Comparison of ENCODE assay signal across 9 cellular contexts in the genomic region with DNA sequence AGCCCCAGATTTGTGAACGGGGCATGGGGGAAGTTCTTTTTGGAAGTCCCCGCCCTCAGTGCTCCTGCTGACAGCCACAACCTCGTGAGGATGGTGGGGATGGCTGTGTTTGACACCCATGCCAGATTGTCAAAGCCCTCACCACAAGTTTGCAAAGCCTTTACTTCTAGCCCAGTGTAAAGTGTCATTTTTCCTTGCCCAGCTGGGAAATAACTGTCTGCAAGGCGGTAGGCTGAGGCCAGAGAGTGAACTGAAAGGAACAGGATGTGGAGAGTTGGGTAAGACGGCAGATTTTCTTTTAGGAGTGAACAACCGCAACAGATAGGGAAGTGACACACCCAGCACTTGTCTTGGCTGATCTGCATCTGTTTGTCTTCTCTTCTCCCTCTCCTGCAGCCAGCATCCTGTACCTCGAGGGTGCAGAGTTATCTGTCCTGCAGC. TPM values are rescaled to one million over a fixed set of nuclear protein-coding genes. Genes with fewer than 3 reads are reported as not detected.
DNase-seq lines count a peak whose midpoint lies in the region; ATAC-seq, FAIRE-seq and TF ChIP-seq lines count a peak whose summit lies in the region.
"Had no signal": no experiment of that assay in that cellular context is flagged by ENCODE, and none has a peak within 500 bp of the region (broad histone marks: within the 10 kb centered on the region; RNA-seq: fewer than 3 reads in every experiment).

No MANE protein-coding gene starts in this region.

- no peaks in the 10 kb centered on the region for H3K9me3 Mint-ChIP-seq in endothelial cell (ENCODE audit: unreplicated experiment)
- no peaks in the 10 kb centered on the region for H3K9me3 Mint-ChIP-seq in stimulated activated naive CD8-positive, alpha-beta T cell treated with anti-CD3 and anti-CD28 coated beads, Interleukin-15, Interleukin-2, amounts not matched to agents 100 ng/mL and 50 ng/mL, for 24 hours

- no peak for TF ChIP-seq POLR2A in GM12892 (IDR thresholded peaks at IDR 0.05; ENCODE audit: low read depth, low read length)

- DNase-seq in activated naive CD4-positive, alpha-beta T cell treated with Interleukin-2 at 50 U/mL for 16 hours: peak; percentile 24
- DNase-seq in activated naive CD4-positive, alpha-beta T cell (lab: John Stamatoyannopoulos, UW): no peak
- DNase-seq in SKM-1 treated with dmso at 0.1 percent for 144 hours (lab: John Stamatoyannopoulos, UW; ENCODE audit: unreplicated experiment): peak; percentile 99
- no peak for DNase-seq in endothelial cell (ENCODE audit: low spot score)
- DNase-seq in GM13977 (ENCODE audit: low spot score): no peak
- no peak for DNase-seq in GM12892 (ENCODE audit: insufficient read length)
- DNase-seq: activated CD4-positive, alpha-beta T cell treated with anti-CD3 and anti-CD28 coated beads, Interleukin-2, amount 50 U/mL, for 4 hours had no signal

- no peak for ATAC-seq in HG03565 (IDR thresholded peaks at IDR 0.05; ENCODE audit: unreplicated experiment)

- H3K4me3 Mint-ChIP-seq in endothelial cell (ENCODE audit: unreplicated experiment): no peak overlapping the region
- H3K4me3 Mint-ChIP-seq in stimulated activated naive CD8-positive, alpha-beta T cell treated with anti-CD3 and anti-CD28 coated beads, Interleukin-15, Interleukin-2, amounts not matched to agents 100 ng/mL and 50 ng/mL, for 24 hours: peak overlapping the region; percentile 25

- peaks cover 19% of the 10 kb centered on the region for H3K4me1 Mint-ChIP-seq in endothelial cell (ENCODE audit: unreplicated experiment)
- H3K4me1 Mint-ChIP-seq in stimulated activated naive CD8-positive, alpha-beta T cell treated with anti-CD3 and anti-CD28 coated beads, Interleukin-15, Interleukin-2, amounts not matched to agents 100 ng/mL and 50 ng/mL, for 24 hours (ENCODE audit: low read depth): peaks cover 81% of the 10 kb centered on the region

- no peaks in the 10 kb centered on the region for H3K27me3 Mint-ChIP-seq in endothelial cell (ENCODE audit: unreplicated experiment)
- H3K27me3 Mint-ChIP-seq in stimulated activated naive CD8-positive, alpha-beta T cell treated with anti-CD3 and anti-CD28 coated beads, Interleukin-15, Interleukin-2, amounts not matched to agents 100 ng/mL and 50 ng/mL, for 24 hours: no peaks in the 10 kb centered on the region

- no peak for TF ChIP-seq CTCF in endothelial cell (IDR thresholded peaks at IDR 0.05; ENCODE audit: unreplicated experiment)
- no peak for TF ChIP-seq CTCF in GM13977 (IDR thresholded peaks at IDR 0.05; ENCODE audit: extremely low read depth, insufficient read depth, missing control alignments)

- H3K27ac Mint-ChIP-seq in endothelial cell (ENCODE audit: unreplicated experiment): peak overlapping the region; percentile 38
- no peak overlapping the region for H3K27ac Mint-ChIP-seq in stimulated activated naive CD8-positive, alpha-beta T cell treated with anti-CD3 and anti-CD28 coated beads, Interleukin-15, Interleukin-2, amounts not matched to agents 100 ng/mL and 50 ng/mL, for 24 hours

- peaks cover 45% of the 10 kb centered on the region for H3K36me3 Mint-ChIP-seq in endothelial cell (ENCODE audit: low read depth, unreplicated experiment)
- H3K36me3 Mint-ChIP-seq in stimulated activated naive CD8-positive, alpha-beta T cell treated with anti-CD3 and anti-CD28 coated beads, Interleukin-15, Interleukin-2, amounts not matched to agents 100 ng/mL and 50 ng/mL, for 24 hours (ENCODE audit: low read depth): peaks cover 69% of the 10 kb centered on the region

- no peak for FAIRE-seq in GM12892 (lab: Jason Lieb, UNC)

- in situ Hi-C loops in GM13977 (cut with MboI; ENCODE audit: low pct_unique_long_range_greater_than_20kb, low sequenced_read_pairs, unreplicated experiment): no loop called here

RNA-seq across cellular contexts. Expression of gene IL17RA, which starts 13.6 kb away (rescaled TPM):
- total RNA-seq in endothelial cell (ENCODE audit: unreplicated experiment): 63.7 TPM
- polyA plus RNA-seq in GM12892 (2012; ENCODE audit: missing spikeins): 1.4 TPM

RNA-seq across cellular contexts. Expression of gene TMEM121B, which starts 22.8 kb away (rescaled TPM):
- 62.2 TPM for total RNA-seq in endothelial cell (ENCODE audit: unreplicated experiment)
- not detected for polyA plus RNA-seq in GM12892 (2012; ENCODE audit: missing spikeins)

Comparison
In these comparisons a context has a peak if more than half of its experiments do, and no peak if none do; other contexts are left out.
1. DNase-seq: peak in activated naive CD4-positive, alpha-beta T cell treated with Interleukin-2 at 50 U/mL for 16 hours (single experiment) and SKM-1 treated with dmso at 0.1 percent for 144 hours (single experiment); none in activated naive CD4-positive, alpha-beta T cell (0 of 4), endothelial cell (single experiment), GM13977 (single experiment) and GM12892 (single experiment).